ENCODE assay signal across 21 cellular contexts in genomic region chr10:35367107-35367859, GRCh38. TPM values are rescaled to one million over a fixed set of nuclear protein-coding genes. Genes with fewer than 3 reads are reported as not detected.
A peak's percentile ranks its signal among the peaks of the same experiment; 100 is the strongest.
DNase-seq lines count a peak whose midpoint lies in the region; ATAC-seq, FAIRE-seq and TF ChIP-seq lines count a peak whose summit lies in the region.
"Had no signal": no experiment of that assay in that cellular context is flagged by ENCODE, and none has a peak within 500 bp of the region (broad histone marks: within the 10 kb centered on the region; RNA-seq: fewer than 3 reads in every experiment).

No MANE protein-coding gene starts in this region.

- CTCF ChIA-PET in HepG2 (lab: Yijun Ruan, JAX; ENCODE audit: low intra/inter-chr PET ratio, low total read pairs) (no interaction called here), K562 (lab: Yijun Ruan, JAX; ENCODE audit: low intra/inter-chr PET ratio) (no interaction called here)

- ATAC-seq in HepG2 (no peak), right lobe of liver (no peak), K562 (0 out of 3 replicates have a peak, but pooled peaks have one; percentile 5), mucosa of descending colon (peak; percentile 66)
- ATAC-seq: A549 had no signal

- DNase-seq in HepG2 (ENCODE audit: low spot score) (no peak), right lobe of liver (no peak), K562 (ENCODE audit: extremely low read depth in 1 of 4, low spot score in 3 of 4) (no peak), mucosa of descending colon (no peak), uterus (no peak), ovary (no peak), retina (no peak), DMS53 (lab: John Stamatoyannopoulos, UW) (no peak)
- DNase-seq: Caco-2; CD4-positive, alpha-beta memory T cell; DMS 273 treated with DMSO at 0.1 percent for 48 hours; DND-41; Kasumi-1; NCI-H1694 treated with DMSO at 0.1 percent for 48 hours; NCI-H2081 treated with DMSO at 0.1 percent for 48 hours; NCI-H446; NCI-H526; OCI-M1; Right ventricle myocardium superior had no signal

- intact Hi-C loops in HepG2 (cut with micrococcal nuclease; ENCODE audit: unreplicated experiment), result no loop called here
- intact Hi-C loops in right lobe of liver (cut with DNase I), result no loop called here
- intact Hi-C loops in K562 (cut with micrococcal nuclease), result no loop called here
- intact Hi-C loops in mucosa of descending colon (cut with DNase I, micrococcal nuclease), result no loop called here
- intact Hi-C loops in uterus (cut with DNase I; ENCODE audit: low total_unique reads), result no loop called here
- intact Hi-C loops in ovary (cut with DNase I), result no loop called here

- H3K9ac ChIP-seq in HepG2 (ENCODE audit: insufficient read depth, low read depth, low read length) (no peak overlapping the region; the same call in 1 of the 2 replicates), K562 (ENCODE audit: insufficient read depth in 1 of 2, low read depth in 2 of 2, low read length in 2 of 2) (peak overlapping the region in 1 of 2 experiments; percentile 23; a peak in 1 of 4 replicates)

- H3K4me3 ChIP-seq in HepG2 (replicated peaks in 1 of 3; ENCODE audit: insufficient read depth in 1 of 3, low read depth in 2 of 3, low read length in 3 of 3) (no peak overlapping the region), right lobe of liver (no peak overlapping the region), K562 (no peak overlapping the region), mucosa of descending colon (no peak overlapping the region), uterus (no peak overlapping the region), ovary (no peak overlapping the region)
- H3K4me3 ChIP-seq: A549 had no signal

- 75% methylated on average over 2 of the region's 4 CpGs for WGBS in HepG2 (ENCODE audit: low lambda C conversion rate)
- 100% methylated on average over 1 of the region's 4 CpGs for WGBS in right lobe of liver (ENCODE audit: insufficient coverage, low coverage, low lambda C conversion rate, missing lambda C conversion rate)
- 69% methylated on average over 4 of the region's 4 CpGs for WGBS in K562 (ENCODE audit: insufficient coverage, low coverage, missing lambda C conversion rate)
- WGBS in ovary, 3 donors, result 90 to 94% (median 93%) methylated on average over 4 of the region's 4 CpGs

- H2AFZ ChIP-seq in HepG2 (ENCODE audit: low read length) (no peak overlapping the region), K562 (ENCODE audit: low read depth, low read length) (no peak overlapping the region)

- no peak for FAIRE-seq in HepG2 (lab: Jason Lieb, UNC)
- FAIRE-seq in K562 (lab: Jason Lieb, UNC), result no peak
- FAIRE-seq: A549, GM12892 had no signal

- H3K9me1 ChIP-seq in K562 (ENCODE audit: control insufficient read depth, insufficient read depth, low read length), result peaks cover 7% of the 10 kb centered on the region

- no peaks in the 10 kb centered on the region for H3K36me3 ChIP-seq in HepG2 (replicated peaks in 1 of 2; ENCODE audit: control insufficient read depth in 1 of 2, insufficient read depth in 2 of 2, low read length in 2 of 2)
- H3K36me3 ChIP-seq in right lobe of liver, result no peaks in the 10 kb centered on the region
- H3K36me3 ChIP-seq in K562 (ENCODE audit: control insufficient read depth, insufficient read depth, low read length), result no peaks in the 10 kb centered on the region; the same call in 2 of the 3 replicates
- H3K36me3 ChIP-seq in mucosa of descending colon (ENCODE audit: low read depth), result no peaks in the 10 kb centered on the region
- H3K36me3 ChIP-seq in uterus, result no peaks in the 10 kb centered on the region
- no peaks in the 10 kb centered on the region for H3K36me3 ChIP-seq in ovary

- POLR2A ChIA-PET in HepG2 (lab: Yijun Ruan, JAX) (no interaction called here), K562 (lab: Yijun Ruan, JAX) (interaction anchor here (0.9 to 4.6 kb wide), 3 partner anchors 15 to 246 kb away, joined by 3 to 35 read pairs (median 3); no protein-coding TSS in a partner anchor)

- H3K79me2 ChIP-seq in HepG2 (ENCODE audit: insufficient read depth, low read length) (peaks cover 90% of the 10 kb centered on the region), K562 (ENCODE audit: control insufficient read depth, insufficient read depth, low read length) (peaks cover 98% of the 10 kb centered on the region)

- no peak for TF ChIP-seq POLR2A in HepG2 (IDR thresholded peaks at IDR 0.05; ENCODE audit: insufficient read depth in 1 of 2, low read depth in 2 of 2, low read length in 2 of 2)
- no peak for TF ChIP-seq POLR2A in right lobe of liver (IDR thresholded peaks at IDR 0.05)
- no peak for TF ChIP-seq POLR2A in K562 (conservative IDR thresholded peaks at IDR 0.05)
- no peak for TF ChIP-seq POLR2A in uterus (IDR thresholded peaks at IDR 0.05)
- TF ChIP-seq POLR2A in ovary (IDR thresholded peaks at IDR 0.05), result no peak

- in situ Hi-C loops in HepG2 (cut with HindIII; ENCODE audit: extremely low pct_ligation_motif_present, low pct_unique_long_range_greater_than_20kb), result no loop called here
- in situ Hi-C loops in K562 (cut with MboI), result no loop called here

- no TSS peak for BruUV-seq in HepG2 (replicated peaks; lab: Mats Ljungman, UMichigan)
- no TSS peak for BruUV-seq in K562 (replicated peaks; lab: Mats Ljungman, UMichigan)

- TF ChIP-seq CTCF in HepG2 (CRISPR knock-in tag; IDR thresholded peaks at IDR 0.05) (no peak), right lobe of liver (IDR thresholded peaks at IDR 0.05) (no peak), K562 (IDR thresholded peaks at IDR 0.05 in 2 of 3, conservative IDR thresholded peaks at IDR 0.05 in 1 of 3; ENCODE audit: insufficient read depth in 2 of 3, low read depth in 1 of 3, low read length in 3 of 3) (no peak), mucosa of descending colon (IDR thresholded peaks at IDR 0.05) (no peak), uterus (IDR thresholded peaks at IDR 0.05) (no peak), ovary (IDR thresholded peaks at IDR 0.05) (no peak)

- TF ChIP-seq EP300 in HepG2 (IDR thresholded peaks at IDR 0.05; ENCODE audit: low read depth in 2 of 2, low read length in 2 of 2), result no peak
- no peak for TF ChIP-seq EP300 in HepG2 (CRISPR knock-in tag; IDR thresholded peaks at IDR 0.05; ENCODE audit: borderline replicate concordance)
- TF ChIP-seq EP300 in K562 (IDR thresholded peaks at IDR 0.05; ENCODE audit: low read length), result no peak
- TF ChIP-seq EP300 in ovary (IDR thresholded peaks at IDR 0.05), result no peak

- no peak overlapping the region for H3K4me2 ChIP-seq in HepG2 (ENCODE audit: low read depth, low read length)
- H3K4me2 ChIP-seq in K562 (ENCODE audit: insufficient read depth, low read length), result 0 out of 2 replicates have a peak overlapping the region, but pooled peaks have one; percentile 6
- H3K4me2 ChIP-seq: A549 had no signal

- H3K27me3 ChIP-seq in HepG2 (ENCODE audit: control insufficient read depth in 1 of 2, insufficient read depth in 2 of 2, low read length in 2 of 2), result no peaks in the 10 kb centered on the region
- H3K27me3 ChIP-seq in right lobe of liver, result no peaks in the 10 kb centered on the region
- H3K27me3 ChIP-seq in K562 (ENCODE audit: control insufficient read depth in 2 of 2, insufficient read depth in 2 of 2, low read length in 2 of 2), result no peaks in the 10 kb centered on the region
- H3K27me3 ChIP-seq in uterus, result no peaks in the 10 kb centered on the region
- H3K27me3 ChIP-seq in ovary, result no peaks in the 10 kb centered on the region

- H4K20me1 ChIP-seq in HepG2 (ENCODE audit: insufficient read depth, low read length) (no peaks in the 10 kb centered on the region), K562 (replicated peaks; ENCODE audit: control insufficient read depth, insufficient read depth, low read length) (peaks cover 21% of the 10 kb centered on the region)

- peak overlapping the region; percentile 14 for H3K27ac ChIP-seq in HepG2 (ENCODE audit: extremely low read length, insufficient read depth, low read length)
- H3K27ac ChIP-seq in right lobe of liver, result no peak overlapping the region
- peak overlapping the region; percentile 53; the same call in 1 of the 3 replicates for H3K27ac ChIP-seq in K562 (ENCODE audit: extremely low read depth, low read depth, low read length)
- H3K27ac ChIP-seq in uterus, result peak overlapping the region; percentile 77 to 94
- no peak overlapping the region for H3K27ac ChIP-seq in ovary
- H3K27ac ChIP-seq: A549 had no signal

- no peak for TF ChIP-seq RAD21 in HepG2 (CRISPR knock-in tag; IDR thresholded peaks at IDR 0.05)
- TF ChIP-seq RAD21 in K562 (CRISPR knock-in tag; conservative IDR thresholded peaks at IDR 0.05 in 1 of 2, IDR thresholded peaks at IDR 0.05 in 1 of 2), result no peak

- H3K4me1 ChIP-seq in HepG2 (ENCODE audit: insufficient read depth, low read length) (peaks cover 81% of the 10 kb centered on the region), right lobe of liver (peaks cover 0 to 23% (median 7%) of the 10 kb centered on the region in 4 donors), K562 (replicated peaks in 1 of 2; ENCODE audit: control insufficient read depth in 2 of 2, insufficient read depth in 2 of 2, low read length in 2 of 2) (peaks cover 21 to 37% of the 10 kb centered on the region in 2 experiments), mucosa of descending colon (ENCODE audit: low read depth) (peaks cover 37% of the 10 kb centered on the region), uterus (peaks cover 14 to 19% of the 10 kb centered on the region in 2 donors), ovary (ENCODE audit: insufficient read depth) (peaks cover 18% of the 10 kb centered on the region)

- no peaks in the 10 kb centered on the region for H3K9me3 ChIP-seq in HepG2 (ENCODE audit: low read length)
- no peaks in the 10 kb centered on the region for H3K9me3 ChIP-seq in right lobe of liver
- H3K9me3 ChIP-seq in K562 (replicated peaks; ENCODE audit: control insufficient read depth, insufficient read depth, low read depth, low read length), result no peaks in the 10 kb centered on the region
- H3K9me3 ChIP-seq in mucosa of descending colon, result no peaks in the 10 kb centered on the region
- no peaks in the 10 kb centered on the region for H3K9me3 ChIP-seq in uterus
- H3K9me3 ChIP-seq in ovary, result no peaks in the 10 kb centered on the region
- H3K9me3 ChIP-seq: A549, Caco-2 had no signal

RNA-seq across cellular contexts. Expression of gene CCNY, which starts 31.0 kb away (rescaled TPM):
- 54.7 and 63.6 TPM in 2 replicates for total RNA-seq in HepG2 (2016; rRNA removed; fragmentation: Illumina TruSeq; extraction: Trizol)
- 18.1 and 25.9 TPM in 2 replicates for total RNA-seq in HepG2 (2016; cell fraction: cytosol; rRNA removed; fragmentation: Illumina TruSeq; extraction: Trizol; ENCODE audit: low read depth)
- 53.9 and 58.9 TPM in 2 replicates for total RNA-seq in HepG2 (2016; cell fraction: insoluble cytoplasmic fraction; rRNA removed; fragmentation: Illumina TruSeq; extraction: Trizol)
- 49.7 and 54.2 TPM in 2 replicates for total RNA-seq in HepG2 (2016; cell fraction: membrane; rRNA removed; fragmentation: Illumina TruSeq; extraction: Trizol)
- total RNA-seq in HepG2 (2016; cell fraction: nucleus; rRNA removed; fragmentation: Illumina TruSeq; extraction: Trizol), result 31.8 and 32.4 TPM in 2 replicates
- polyA plus RNA-seq in HepG2 (2011; rRNA removed), result 46.4 and 48.2 TPM in 2 replicates
- 27.7 and 34.1 TPM in 2 replicates for polyA plus RNA-seq in HepG2 (2011; cell fraction: cytosol; rRNA removed)
- 12.4 and 14.5 TPM in 2 replicates for polyA plus RNA-seq in HepG2 (2011; cell fraction: nucleus; rRNA removed)
- 49.5 and 71.9 TPM in 2 replicates for polyA plus RNA-seq in HepG2 (2012)
- polyA plus RNA-seq in HepG2 (2016; cell fraction: cytosol; fragmentation: Illumina TruSeq; extraction: Trizol; ENCODE audit: low read depth), result 25.8 and 27.0 TPM in 2 replicates
- polyA plus RNA-seq in HepG2 (2016; cell fraction: insoluble cytoplasmic fraction; fragmentation: Illumina TruSeq; extraction: Trizol; ENCODE audit: low read depth), result 74.5 and 85.3 TPM in 2 replicates
- 59.1 and 60.1 TPM in 2 replicates for polyA plus RNA-seq in HepG2 (2016; cell fraction: membrane; fragmentation: Illumina TruSeq; extraction: Trizol; ENCODE audit: low read depth)
- polyA plus RNA-seq in HepG2 (2016; cell fraction: nucleus; fragmentation: Illumina TruSeq; extraction: Trizol; ENCODE audit: insufficient read depth, low read depth), result 48.6 and 48.7 TPM in 2 replicates
- polyA minus RNA-seq in HepG2 (2011; rRNA and poly(A)+ RNA removed; ENCODE audit: low replicate concordance), result 42.9 and 44.3 TPM in 2 replicates
- polyA minus RNA-seq in HepG2 (2011; cell fraction: cytosol; rRNA and poly(A)+ RNA removed), result 25.1 and 33.3 TPM in 2 replicates
- polyA minus RNA-seq in HepG2 (2011; cell fraction: nucleus; rRNA and poly(A)+ RNA removed), result 27.3 and 40.3 TPM in 2 replicates
- total RNA-seq in right lobe of liver, result 10 to 100 TPM; 22.4 to 49.2 (median 41.4) TPM
- 53.7 and 58.2 TPM in 2 replicates for total RNA-seq in K562 (2011; cell fraction: chromatin; rRNA removed; ENCODE audit: low replicate concordance)
- 22.3 and 25.7 TPM in 2 replicates for total RNA-seq in K562 (2011; cell fraction: nucleolus; rRNA removed)
- total RNA-seq in K562 (2011; cell fraction: nucleoplasm; rRNA removed), result 32.0 and 43.7 TPM in 2 replicates
- 28.4 and 32.9 TPM in 2 replicates for total RNA-seq in K562 (2014; rRNA removed)
- total RNA-seq in K562 (2014; rRNA removed; fragmentation: Illumina TruSeq; extraction: Trizol), result 42.1 and 52.6 TPM in 2 replicates
- total RNA-seq in K562 (2015; rRNA removed; fragmentation: Illumina TruSeq; extraction: Trizol), result 38.3 and 38.6 TPM in 2 replicates
- total RNA-seq in K562 (2021), result 69.2 and 76.9 TPM in 2 replicates
- 87.9 and 109 TPM in 2 replicates for polyA plus RNA-seq in K562 (2011; rRNA removed)
- 32.2 and 62.8 TPM in 2 replicates for polyA plus RNA-seq in K562 (2011; cell fraction: cytosol; rRNA removed)
- 31.7 and 55.0 TPM in 2 replicates for polyA plus RNA-seq in K562 (2011; cell fraction: nucleus; rRNA removed)
- polyA plus RNA-seq in K562 (2012), result 57.6 and 72.6 TPM in 2 replicates
- 59.9 and 73.2 TPM in 2 replicates for polyA plus RNA-seq in K562 (2014; fragmentation: Illumina TruSeq; extraction: Trizol)
- polyA plus RNA-seq in K562 (2014; fragmentation: Nextera tagmentation; extraction: Ambion mirVana), result 1 to 10 TPM; 8.4 to 9.1 TPM
- polyA plus RNA-seq in K562 (2014; rRNA removed), result 26.2 and 44.6 TPM in 2 replicates
- polyA minus RNA-seq in K562 (2011; rRNA and poly(A)+ RNA removed), result 126 and 138 TPM in 2 replicates
- polyA minus RNA-seq in K562 (2011; cell fraction: cytosol; rRNA and poly(A)+ RNA removed), result 34.0 and 62.3 TPM in 2 replicates
- polyA minus RNA-seq in K562 (2011; cell fraction: nucleus; rRNA and poly(A)+ RNA removed), result 17.1 and 38.9 TPM in 2 replicates
- total RNA-seq in mucosa of descending colon, result 10 to 100 TPM; 48.6 to 64.4 (median 51.5) TPM
- total RNA-seq in uterus, result 10 to 100 TPM; 28.2 to 79.2 (median 46.2) TPM
- 10 to 100 TPM; 28.3 to 81.3 (median 60.9) TPM for total RNA-seq in ovary
- polyA plus RNA-seq in ovary, result 10 to 100 TPM; 29.5 to 87.0 TPM

Comparison
In these comparisons a context has a peak if more than half of its experiments do, and no peak if none do; other contexts are left out.
1. H3K27ac ChIP-seq: peak in HepG2 (single experiment), K562 (single experiment) and uterus (2 of 2); none in right lobe of liver (0 of 3) and ovary (0 of 2).
2. ATAC-seq: peak in K562 (single experiment) and mucosa of descending colon (single experiment); none in HepG2 (single experiment) and right lobe of liver (0 of 4).